Comparison of ENCODE assay signal across 8 cellular contexts in the genomic region with DNA sequence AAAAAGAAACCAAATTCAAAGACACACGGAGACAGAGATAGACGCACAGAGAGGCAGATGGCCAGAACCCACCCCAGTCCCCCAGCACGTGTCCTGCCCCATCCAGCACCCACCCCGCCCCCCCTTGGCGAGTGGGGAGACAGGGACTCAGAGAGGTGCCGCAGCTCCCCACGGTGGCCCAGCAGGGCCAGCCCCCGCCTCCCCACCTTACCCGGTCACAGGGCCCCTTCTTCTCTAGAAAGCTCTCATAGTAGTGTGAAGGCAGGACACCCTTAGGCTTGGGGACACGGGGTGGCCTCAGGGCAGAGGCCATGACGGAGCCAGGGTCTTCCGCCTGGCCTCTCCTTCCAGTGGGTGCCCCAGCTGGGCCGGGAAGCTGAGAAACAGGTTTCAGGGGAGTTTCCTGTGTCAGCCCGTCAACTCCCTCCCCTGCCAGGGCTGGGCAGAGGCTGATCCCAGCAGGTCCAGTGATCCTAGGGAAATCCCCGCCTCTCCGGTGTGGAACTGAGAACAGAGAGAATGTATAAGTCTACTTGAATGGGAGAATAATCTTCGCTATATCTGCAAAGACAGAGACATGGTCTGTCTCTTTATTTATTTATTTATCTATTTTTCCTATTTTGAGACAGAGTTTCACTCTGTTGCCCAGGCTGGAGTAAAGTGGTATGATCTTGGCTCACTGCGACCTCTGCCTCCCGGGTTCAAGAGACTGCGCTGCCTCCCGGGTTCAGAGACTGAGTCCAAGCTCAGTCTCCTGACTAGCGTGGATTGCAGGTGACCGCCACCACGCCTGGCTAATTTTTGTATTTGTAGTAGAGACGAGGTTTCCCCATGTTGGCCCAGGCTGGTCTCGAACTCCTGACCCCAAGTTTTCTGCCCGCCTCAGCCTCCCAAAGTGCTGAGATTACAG. TPM values are rescaled to one million over a fixed set of nuclear protein-coding genes. Genes with fewer than 3 reads are reported as not detected.
DNase-seq lines count a peak whose midpoint lies in the region; ATAC-seq, FAIRE-seq and TF ChIP-seq lines count a peak whose summit lies in the region.

TSS of gene STAP2 (minus strand) at position 387 of the 910 bp plus-strand sequence. CDS start at position 313, 74 bp downstream.

- intact Hi-C loops in mammary epithelial cell (cut with micrococcal nuclease): loop anchor here (1.0 kb wide), 1 partner anchor 53 kb away; no protein-coding TSS in a partner anchor
- intact Hi-C loops in HepG2 (cut with micrococcal nuclease; ENCODE audit: unreplicated experiment): no loop called here

- DNase-seq in DND-41: peak; percentile 30
- DNase-seq in NT2/D1 (ENCODE audit: low read depth, low spot score): no peak
- DNase-seq in mammary epithelial cell: peak; percentile 92
- DNase-seq in HepG2 (ENCODE audit: low spot score): peak; percentile 44
- peak in 1 of 2 donors; percentile 76 for DNase-seq in suprapubic skin (ENCODE audit: low spot score in 2 of 2)
- no peak for DNase-seq in GM12892 (ENCODE audit: insufficient read length)
- no peak for DNase-seq in anterior cingulate cortex (lab: John Stamatoyannopoulos, UW)
- no peak for DNase-seq in UCSD-AML1 (lab: John Stamatoyannopoulos, UW; ENCODE audit: unreplicated experiment)

- no peak for ATAC-seq in DND-41 (ENCODE audit: insufficient read depth, low read depth)
- peak; percentile 7 for ATAC-seq in HepG2

- 21% methylated on average over 19 of the region's 27 CpGs for WGBS in mammary epithelial cell (ENCODE audit: low coverage, missing lambda C conversion rate)
- WGBS in HepG2 (ENCODE audit: low lambda C conversion rate): 4% methylated on average over 16 of the region's 27 CpGs
- 29% methylated on average over 26 of the region's 27 CpGs for WGBS in suprapubic skin

- H3K4me3 ChIP-seq in DND-41 (ENCODE audit: low read depth in 1 of 2, low read length in 2 of 2) (peak within 1 kb of the TSS in 1 of 2 experiments; percentile 37; a peak in 2 of 4 replicates), NT2/D1 (ENCODE audit: insufficient read length, low read depth) (peak within 1 kb of the TSS; percentile 34), mammary epithelial cell (replicated peaks in 1 of 3; ENCODE audit: insufficient read depth in 1 of 3, low read depth in 2 of 3, low read length in 3 of 3) (peak within 1 kb of the TSS; percentile 59 to 69 (median 63)), HepG2 (replicated peaks in 1 of 3; ENCODE audit: insufficient read depth in 1 of 3, low read depth in 2 of 3, low read length in 3 of 3) (peak within 1 kb of the TSS; percentile 71 to 86 (median 86)), suprapubic skin (peak within 1 kb of the TSS; percentile 60)

- H3K27me3 ChIP-seq in DND-41 (ENCODE audit: insufficient read depth, low read length, poor library complexity): no peaks in the 10 kb centered on the region
- peaks cover 48% of the 10 kb centered on the region for H3K27me3 ChIP-seq in NT2/D1 (ENCODE audit: insufficient read depth, insufficient read length)
- no peaks in the 10 kb centered on the region for H3K27me3 ChIP-seq in mammary epithelial cell (ENCODE audit: insufficient read depth, low read length)
- H3K27me3 ChIP-seq in HepG2 (ENCODE audit: control insufficient read depth in 1 of 2, insufficient read depth in 2 of 2, low read length in 2 of 2): no peaks in the 10 kb centered on the region; a peak in 1 of 5 replicates
- H3K27me3 ChIP-seq in suprapubic skin: no peaks in the 10 kb centered on the region

- CTCF ChIA-PET in mammary epithelial cell (lab: Charles Lee; ENCODE audit: low non-redundant PET) (no interaction called here), HepG2 (lab: Yijun Ruan, JAX; ENCODE audit: low intra/inter-chr PET ratio, low total read pairs) (no interaction called here)

- dilution Hi-C loops in mammary epithelial cell (cut with HindIII; ENCODE audit: low sequenced_read_pairs): no loop called here

- POLR2A ChIA-PET in HepG2 (lab: Yijun Ruan, JAX): interaction anchor here (1.0 to 3.1 kb wide), 8 partner anchors 11 to 72 kb away, joined by 3 to 16 read pairs (median 4); no protein-coding TSS in a partner anchor

- BruUV-seq in mammary epithelial cell (replicated peaks; lab: Mats Ljungman, UMichigan): no TSS peak
- BruUV-seq in HepG2 (replicated peaks; lab: Mats Ljungman, UMichigan): TSS peak; percentile 60

- H3K9ac ChIP-seq in DND-41 (ENCODE audit: low read depth, low read length) (peak within 1 kb of the TSS; percentile 42), NT2/D1 (ENCODE audit: insufficient read length, low read depth) (peak within 1 kb of the TSS; percentile 77), mammary epithelial cell (ENCODE audit: insufficient read depth, low read length) (peak within 1 kb of the TSS; percentile 80), HepG2 (ENCODE audit: insufficient read depth, low read depth, low read length) (peak within 1 kb of the TSS; percentile 84)

- H3K9me3 ChIP-seq in DND-41 (ENCODE audit: insufficient read depth, low read length, severe bottlenecking) (no peaks in the 10 kb centered on the region), NT2/D1 (ENCODE audit: insufficient read depth, low read length) (no peaks in the 10 kb centered on the region), mammary epithelial cell (replicated peaks; ENCODE audit: insufficient read depth, low read length) (no peaks in the 10 kb centered on the region), HepG2 (ENCODE audit: low read length) (no peaks in the 10 kb centered on the region), suprapubic skin (no peaks in the 10 kb centered on the region)

- TF ChIP-seq POLR2A in HepG2 (IDR thresholded peaks at IDR 0.05; ENCODE audit: insufficient read depth in 1 of 2, low read depth in 2 of 2, low read length in 2 of 2) (peak in 1 of 2 experiments; percentile 50; a peak in 2 of 4 replicates), suprapubic skin (IDR thresholded peaks at IDR 0.05) (no peak), GM12892 (IDR thresholded peaks at IDR 0.05; ENCODE audit: low read depth, low read length) (no peak; the same call in 1 of the 2 replicates)

- H3K36me3 ChIP-seq in DND-41 (ENCODE audit: insufficient read depth, low read length) (no peaks in the 10 kb centered on the region), NT2/D1 (ENCODE audit: insufficient read depth, insufficient read length, low read length) (peaks cover 4% of the 10 kb centered on the region), mammary epithelial cell (ENCODE audit: insufficient read depth, low read length) (no peaks in the 10 kb centered on the region), HepG2 (replicated peaks in 1 of 2; ENCODE audit: control insufficient read depth in 1 of 2, insufficient read depth in 2 of 2, low read length in 2 of 2) (no peaks in the 10 kb centered on the region), suprapubic skin (no peaks in the 10 kb centered on the region)

- peak within 1 kb of the TSS; percentile 56 for H3K4me2 ChIP-seq in DND-41 (ENCODE audit: insufficient read depth, low read length)
- H3K4me2 ChIP-seq in mammary epithelial cell (ENCODE audit: insufficient read depth, low read depth, low read length): peak within 1 kb of the TSS; percentile 89
- H3K4me2 ChIP-seq in HepG2 (ENCODE audit: low read depth, low read length): peak within 1 kb of the TSS; percentile 96

- peaks cover 24% of the 10 kb centered on the region for H3K4me1 ChIP-seq in DND-41 (ENCODE audit: insufficient read depth, low read length)
- H3K4me1 ChIP-seq in NT2/D1 (ENCODE audit: insufficient read depth, insufficient read length): peaks cover 7% of the 10 kb centered on the region
- peaks cover 12% of the 10 kb centered on the region for H3K4me1 ChIP-seq in mammary epithelial cell (ENCODE audit: insufficient read depth, low read length)
- H3K4me1 ChIP-seq in HepG2 (ENCODE audit: insufficient read depth, low read length): peaks cover 52% of the 10 kb centered on the region
- H3K4me1 ChIP-seq in suprapubic skin: peaks cover 28% of the 10 kb centered on the region

- TF ChIP-seq EP300 in HepG2 (IDR thresholded peaks at IDR 0.05; ENCODE audit: low read depth in 2 of 2, low read length in 2 of 2) (no peak), HepG2 (CRISPR knock-in tag; IDR thresholded peaks at IDR 0.05; ENCODE audit: borderline replicate concordance) (no peak), suprapubic skin (IDR thresholded peaks at IDR 0.05) (no peak)

- no peaks in the 10 kb centered on the region for H3K79me2 ChIP-seq in DND-41 (ENCODE audit: insufficient read depth, low read length)
- peaks cover 2% of the 10 kb centered on the region for H3K79me2 ChIP-seq in mammary epithelial cell (ENCODE audit: insufficient read depth, low read length)
- H3K79me2 ChIP-seq in HepG2 (ENCODE audit: insufficient read depth, low read length): no peaks in the 10 kb centered on the region

- TF ChIP-seq RAD21 in HepG2 (CRISPR knock-in tag; IDR thresholded peaks at IDR 0.05): 0 out of 2 replicates have a peak, but pooled peaks have one; percentile 7

- peak within 1 kb of the TSS; percentile 77 for H2AFZ ChIP-seq in DND-41 (ENCODE audit: low read depth, low read length)
- H2AFZ ChIP-seq in mammary epithelial cell (ENCODE audit: low read depth, low read length): peak within 1 kb of the TSS; percentile 91
- H2AFZ ChIP-seq in HepG2 (ENCODE audit: low read length): peak within 1 kb of the TSS; percentile 92

- H4K20me1 ChIP-seq in DND-41 (ENCODE audit: insufficient read depth, low read length) (no peaks in the 10 kb centered on the region), mammary epithelial cell (ENCODE audit: insufficient read depth, low read length) (no peaks in the 10 kb centered on the region), HepG2 (ENCODE audit: insufficient read depth, low read length) (no peaks in the 10 kb centered on the region)

- H3K27ac ChIP-seq in DND-41 (ENCODE audit: low read length) (peak within 1 kb of the TSS; percentile 43), mammary epithelial cell (ENCODE audit: insufficient read depth, low read depth, low read length) (peak within 1 kb of the TSS; percentile 73), HepG2 (ENCODE audit: extremely low read length, insufficient read depth, low read length) (peak within 1 kb of the TSS; percentile 96), suprapubic skin (peak within 1 kb of the TSS; percentile 92)

- TF ChIP-seq CTCF in DND-41 (IDR thresholded peaks at IDR 0.05; ENCODE audit: borderline replicate concordance, extremely low read depth, low read length, poor library complexity, severe bottlenecking) (no peak), mammary epithelial cell (conservative IDR thresholded peaks at IDR 0.05 in 1 of 2, IDR thresholded peaks at IDR 0.05 in 1 of 2; ENCODE audit: extremely low read depth in 1 of 2, insufficient read depth in 1 of 2, low read depth in 1 of 2, low read length in 2 of 2) (no peak), HepG2 (CRISPR knock-in tag; IDR thresholded peaks at IDR 0.05) (no peak), suprapubic skin (IDR thresholded peaks at IDR 0.05) (no peak)

- in situ Hi-C loops in mammary epithelial cell (cut with MboI; ENCODE audit: low sequenced_read_pairs in 2 of 2): no loop called here
- in situ Hi-C loops in HepG2 (cut with HindIII; ENCODE audit: extremely low pct_ligation_motif_present, low pct_unique_long_range_greater_than_20kb): no loop called here

- FAIRE-seq in HepG2 (lab: Jason Lieb, UNC) (peak; percentile 68), GM12892 (lab: Jason Lieb, UNC) (no peak)

RNA-seq across cellular contexts. Expression of gene STAP2, which starts in this region (rescaled TPM):
- total RNA-seq in mammary epithelial cell: 10 to 100 TPM; 26.7 to 52.8 TPM
- 55.0 TPM for polyA plus RNA-seq in mammary epithelial cell
- polyA minus RNA-seq in mammary epithelial cell: 40.1 TPM
- total RNA-seq in HepG2 (2016; rRNA removed; fragmentation: Illumina TruSeq; extraction: Trizol): 39.0 and 43.1 TPM in 2 replicates
- total RNA-seq in HepG2 (2016; cell fraction: cytosol; rRNA removed; fragmentation: Illumina TruSeq; extraction: Trizol; ENCODE audit: low read depth): 9.7 and 11.5 TPM in 2 replicates
- total RNA-seq in HepG2 (2016; cell fraction: insoluble cytoplasmic fraction; rRNA removed; fragmentation: Illumina TruSeq; extraction: Trizol): 42.4 and 43.7 TPM in 2 replicates
- 14.0 and 15.6 TPM in 2 replicates for total RNA-seq in HepG2 (2016; cell fraction: membrane; rRNA removed; fragmentation: Illumina TruSeq; extraction: Trizol)
- total RNA-seq in HepG2 (2016; cell fraction: nucleus; rRNA removed; fragmentation: Illumina TruSeq; extraction: Trizol): 14.8 and 19.2 TPM in 2 replicates
- polyA plus RNA-seq in HepG2 (2011; rRNA removed): 43.7 and 56.0 TPM in 2 replicates
- polyA plus RNA-seq in HepG2 (2011; cell fraction: cytosol; rRNA removed): 51.4 and 52.1 TPM in 2 replicates
- polyA plus RNA-seq in HepG2 (2011; cell fraction: nucleus; rRNA removed): 86.7 and 88.3 TPM in 2 replicates
- polyA plus RNA-seq in HepG2 (2012): 23.6 and 28.4 TPM in 2 replicates
- 9.7 and 10.2 TPM in 2 replicates for polyA plus RNA-seq in HepG2 (2016; cell fraction: cytosol; fragmentation: Illumina TruSeq; extraction: Trizol; ENCODE audit: low read depth)
- 40.0 and 44.1 TPM in 2 replicates for polyA plus RNA-seq in HepG2 (2016; cell fraction: insoluble cytoplasmic fraction; fragmentation: Illumina TruSeq; extraction: Trizol; ENCODE audit: low read depth)
- polyA plus RNA-seq in HepG2 (2016; cell fraction: membrane; fragmentation: Illumina TruSeq; extraction: Trizol; ENCODE audit: low read depth): 14.2 and 14.5 TPM in 2 replicates
- polyA plus RNA-seq in HepG2 (2016; cell fraction: nucleus; fragmentation: Illumina TruSeq; extraction: Trizol; ENCODE audit: insufficient read depth, low read depth): 43.0 and 48.7 TPM in 2 replicates
- 0.07 and 31.4 TPM in 2 replicates for polyA minus RNA-seq in HepG2 (2011; rRNA and poly(A)+ RNA removed; ENCODE audit: low replicate concordance)
- polyA minus RNA-seq in HepG2 (2011; cell fraction: cytosol; rRNA and poly(A)+ RNA removed): 15.3 and 25.5 TPM in 2 replicates
- 6.3 and 10.3 TPM in 2 replicates for polyA minus RNA-seq in HepG2 (2011; cell fraction: nucleus; rRNA and poly(A)+ RNA removed)
- 10 to 100 TPM; 67.0 to 93.1 (median 87.2) TPM for total RNA-seq in suprapubic skin
- polyA plus RNA-seq in GM12892 (2012; ENCODE audit: missing spikeins): 9.8 TPM

Comparison
In these comparisons a context has a peak if more than half of its experiments do, and no peak if none do; other contexts are left out.
1. DNase-seq: peak in DND-41 (single experiment), mammary epithelial cell (single experiment) and HepG2 (single experiment); none in NT2/D1 (single experiment), GM12892 (single experiment), anterior cingulate cortex (0 of 58) and UCSD-AML1 (single experiment).
2. H3K27ac ChIP-seq: peak in every context shown above with its lines; median percentile 96 in HepG2; 92 in suprapubic skin; 73 in mammary epithelial cell; 43 in DND-41.
3. Peak in every context shown above with its lines, with median percentiles within 50 percentile points of each other: H2AFZ ChIP-seq, H3K4me2 ChIP-seq and H3K9ac ChIP-seq.